ENCODE assay signal across 8 cellular contexts in the genomic region with DNA sequence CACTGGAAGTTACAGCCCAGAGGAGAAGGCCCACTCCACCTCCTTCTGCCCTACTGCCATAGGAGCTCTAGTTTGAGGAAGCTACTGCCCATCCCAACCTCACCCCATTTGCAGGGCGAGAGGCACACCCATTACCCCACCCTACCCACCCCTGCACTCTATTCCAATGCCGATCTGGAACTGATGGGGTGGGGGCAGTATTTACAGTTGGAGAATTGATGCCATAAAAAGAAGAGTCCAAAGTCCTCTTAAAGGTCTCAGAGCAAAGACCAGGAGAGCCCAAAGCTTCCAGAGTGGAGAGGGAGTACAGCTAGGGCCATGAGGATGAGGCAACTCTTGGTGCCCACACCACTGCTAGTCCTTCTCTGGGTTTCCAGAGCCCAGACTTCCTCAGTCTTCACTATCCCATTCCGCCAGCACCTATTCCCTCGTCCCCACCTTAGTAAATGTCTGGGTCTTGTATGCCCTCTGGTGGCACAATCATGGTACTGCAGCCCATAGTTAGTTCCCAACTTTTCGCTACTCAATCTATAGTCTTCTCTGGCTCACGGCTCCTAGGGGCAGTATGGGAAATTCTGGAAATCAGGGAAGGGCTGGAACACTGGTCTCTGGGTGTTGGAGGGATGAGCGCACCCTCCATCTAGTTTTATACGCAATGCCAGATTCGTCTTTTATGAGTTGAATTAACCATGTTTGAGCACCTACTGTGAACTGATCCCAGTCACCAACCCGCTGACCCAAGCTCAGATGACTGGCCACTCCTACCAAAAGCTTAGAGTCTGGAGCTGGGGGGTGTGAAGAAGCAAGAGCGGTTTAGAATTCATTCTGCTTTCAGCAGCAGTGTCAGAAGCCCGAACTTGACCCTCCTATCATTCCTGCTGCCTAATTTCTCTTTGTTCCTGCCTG. TPM values are rescaled to one million over a fixed set of nuclear protein-coding genes. Genes with fewer than 3 reads are reported as not detected.
DNase-seq lines count a peak whose midpoint lies in the region; ATAC-seq, FAIRE-seq and TF ChIP-seq lines count a peak whose summit lies in the region.

No MANE protein-coding gene starts in this region.

- H3K27me3 ChIP-seq in GM06990 (replicated peaks; ENCODE audit: control insufficient read depth, insufficient read depth, low read length) (no peaks in the 10 kb centered on the region), neutrophil (peaks cover 28% of the 10 kb centered on the region), vagina (no peaks in the 10 kb centered on the region)

- intact Hi-C loops in vagina (cut with DNase I): loop anchor here (2.0 kb wide), 1 partner anchor 43 kb away; no protein-coding TSS in a partner anchor

- DNase-seq in GM06990 (ENCODE audit: extremely low read depth, insufficient read length): no peak
- DNase-seq in LHCN-M2 (ENCODE audit: low read depth): peak; percentile 70
- DNase-seq in RCC 7860 (ENCODE audit: low spot score): peak; percentile 56
- DNase-seq in activated effector memory CD4-positive, alpha-beta T cell treated with Interleukin-2 at 50 U/mL for 16 hours: peak; percentile 31
- peak; percentile 83 for DNase-seq in fibroblast of villous mesenchyme (ENCODE audit: low read depth)
- DNase-seq in vagina (ENCODE audit: extremely low spot score in 2 of 2): peak in 1 of 2 donors; percentile 90

- H3K27ac ChIP-seq in neutrophil (no peak overlapping the region), vagina (no peak overlapping the region)

- ATAC-seq in HG02759 (IDR thresholded peaks at IDR 0.05; ENCODE audit: unreplicated experiment): no peak

- H3K9me3 ChIP-seq in neutrophil: no peaks in the 10 kb centered on the region
- no peaks in the 10 kb centered on the region for H3K9me3 ChIP-seq in vagina

- H3K36me3 ChIP-seq in GM06990 (ENCODE audit: control insufficient read depth, insufficient read depth, low read length): no peaks in the 10 kb centered on the region
- H3K36me3 ChIP-seq in neutrophil: no peaks in the 10 kb centered on the region
- H3K36me3 ChIP-seq in vagina: no peaks in the 10 kb centered on the region

- H3K4me1 ChIP-seq in neutrophil (ENCODE audit: control insufficient read depth in 1 of 2, insufficient read depth in 1 of 2, low read depth in 1 of 2, low read length in 1 of 2) (peaks cover 3 to 5% of the 10 kb centered on the region in 2 experiments), vagina (peaks cover 15% of the 10 kb centered on the region)

- H3K4me3 ChIP-seq in GM06990 (replicated peaks; ENCODE audit: low read depth, low read length) (no peak overlapping the region), fibroblast of villous mesenchyme (ENCODE audit: low read depth, low read length) (no peak overlapping the region), neutrophil (ENCODE audit: low read depth in 1 of 2, low read length in 1 of 2) (no peak overlapping the region), vagina (no peak overlapping the region)

- TF ChIP-seq POLR2A in vagina (IDR thresholded peaks at IDR 0.05): no peak

- peak; percentile 60 for FAIRE-seq in RCC 7860 (lab: Jason Lieb, UNC)

- TF ChIP-seq CTCF in GM06990 (IDR thresholded peaks at IDR 0.05; ENCODE audit: insufficient read depth, low read length, poor library complexity, severe bottlenecking) (peak; percentile 88), fibroblast of villous mesenchyme (IDR thresholded peaks at IDR 0.05; ENCODE audit: insufficient read depth, low read depth, low read length) (peak; percentile 97), neutrophil (IDR thresholded peaks at IDR 0.05) (peak; percentile 91), vagina (IDR thresholded peaks at IDR 0.05) (peak; percentile 97 to 99 (median 97))

RNA-seq across cellular contexts. Expression of gene ADCY6, which starts 6.9 kb away (rescaled TPM):
- total RNA-seq in LHCN-M2 (2014; rRNA removed) (24.7 and 25.6 TPM in 2 replicates), fibroblast of villous mesenchyme (39.6 and 47.1 TPM in 2 replicates), vagina (30.0 TPM)
- 16.2 TPM for polyA plus RNA-seq in LHCN-M2 (2012)

RNA-seq across cellular contexts. Expression of gene CACNB3, which starts 22.5 kb away (rescaled TPM):
- 29.4 and 30.0 TPM in 2 replicates for total RNA-seq in LHCN-M2 (2014; rRNA removed)
- 44.9 TPM for polyA plus RNA-seq in LHCN-M2 (2012)
- 29.8 and 30.3 TPM in 2 replicates for total RNA-seq in fibroblast of villous mesenchyme
- total RNA-seq in vagina: 36.1 TPM

RNA-seq across cellular contexts. Expression of gene DDX23, which starts 56.2 kb away (rescaled TPM):
- total RNA-seq in LHCN-M2 (2014; rRNA removed): 91.0 and 98.6 TPM in 2 replicates
- polyA plus RNA-seq in LHCN-M2 (2012): 60.3 TPM
- total RNA-seq in fibroblast of villous mesenchyme: 51.9 and 64.3 TPM in 2 replicates
- total RNA-seq in vagina: 57.9 TPM
